In the genomic region with DNA sequence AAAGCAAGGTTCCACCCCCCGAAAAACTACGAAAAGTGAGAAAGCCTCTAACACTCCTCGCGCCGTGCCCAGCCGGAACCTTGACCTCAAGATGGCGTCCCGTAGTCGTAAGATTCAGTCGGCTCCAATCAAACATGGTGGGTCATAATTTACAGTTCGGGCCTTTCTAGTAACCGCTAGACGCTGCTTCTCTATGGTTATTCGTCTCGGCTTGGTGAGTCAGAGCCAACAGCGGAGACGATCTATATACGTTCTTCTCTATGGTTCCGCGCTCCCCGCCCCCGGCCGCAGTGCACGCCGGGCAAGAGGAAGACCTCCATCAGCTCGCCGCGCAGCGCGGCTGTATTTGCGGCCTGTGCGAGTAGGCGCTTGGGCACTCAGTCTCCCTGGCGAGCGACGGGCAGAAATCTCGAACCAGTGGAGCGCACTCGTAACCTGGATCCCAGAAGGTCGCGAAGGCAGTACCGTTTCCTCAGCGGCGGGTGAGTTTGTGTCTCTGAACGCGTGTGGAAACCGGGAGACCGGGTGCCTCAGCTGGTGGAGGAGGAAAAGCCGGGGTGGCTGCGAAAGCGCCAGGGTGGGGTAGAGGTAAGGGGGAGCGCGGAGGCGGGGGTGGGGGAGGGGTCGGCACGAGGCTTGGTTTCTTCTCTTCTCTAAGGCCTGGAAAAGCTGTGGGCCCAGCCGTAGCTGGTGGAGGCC, we compare ENCODE assay signal across 8 cellular contexts. TPM values are rescaled to one million over a fixed set of nuclear protein-coding genes. Genes with fewer than 3 reads are reported as not detected.
DNase-seq lines count a peak whose midpoint lies in the region; ATAC-seq and TF ChIP-seq lines count a peak whose summit lies in the region.

RBM25 (plus strand) TSS at position 311 of the 699 bp plus-strand sequence. CDS start 13,108 bp downstream, outside the sequence.

- no peaks in the 10 kb centered on the region for H3K36me3 ChIP-seq in testis (ENCODE audit: low read depth, missing control alignments)

- no peaks in the 10 kb centered on the region for H3K9me3 Mint-ChIP-seq in activated naive CD8-positive, alpha-beta T cell treated with anti-CD3 and anti-CD28 coated beads for 36 hours

- peaks cover 29% of the 10 kb centered on the region for H3K36me3 Mint-ChIP-seq in activated naive CD8-positive, alpha-beta T cell treated with anti-CD3 and anti-CD28 coated beads for 36 hours

- no peaks in the 10 kb centered on the region for H3K27me3 Mint-ChIP-seq in activated naive CD8-positive, alpha-beta T cell treated with anti-CD3 and anti-CD28 coated beads for 36 hours

- ATAC-seq in HG02678 (IDR thresholded peaks at IDR 0.05; ENCODE audit: unreplicated experiment) = peak; percentile 95
- peak; percentile 100 for ATAC-seq in omental fat pad (ENCODE audit: low FRiP score)

- no peaks in the 10 kb centered on the region for H3K27me3 ChIP-seq in testis

- DNase-seq in GM12864 (ENCODE audit: low read depth) (peak; percentile 99), NCI-H1105 (lab: John Stamatoyannopoulos, UW) (peak; percentile 99), SKM-1 (lab: John Stamatoyannopoulos, UW; ENCODE audit: unreplicated experiment) (peak; percentile 76), glomerular visceral epithelial cell (ENCODE audit: extremely low spot score) (peak; percentile 99), omental fat pad (ENCODE audit: low spot score) (peak; percentile 86), testis (peak; percentile 98)
- DNase-seq in activated naive CD8-positive, alpha-beta T cell treated with anti-CD3 and anti-CD28 coated beads for 36 hours = peak; percentile 95

- intact Hi-C loops in testis (cut with DNase I; ENCODE audit: low total_unique reads) = no loop called here

- TF ChIP-seq CTCF in GM12864 (IDR thresholded peaks at IDR 0.05; ENCODE audit: low read depth, low read length, missing control alignments) = no peak
- no peak for TF ChIP-seq CTCF in omental fat pad (IDR thresholded peaks at IDR 0.05)
- peak in 1 of 3 experiments; percentile 6 for TF ChIP-seq CTCF in testis (IDR thresholded peaks at IDR 0.05)

- H3K27ac Mint-ChIP-seq in activated naive CD8-positive, alpha-beta T cell treated with anti-CD3 and anti-CD28 coated beads for 36 hours = no peak within 1 kb of the TSS

- TF ChIP-seq POLR2A in testis (IDR thresholded peaks at IDR 0.05) = peak; percentile 84

- H3K4me1 Mint-ChIP-seq in activated naive CD8-positive, alpha-beta T cell treated with anti-CD3 and anti-CD28 coated beads for 36 hours = peaks cover 28% of the 10 kb centered on the region

- peaks cover 25% of the 10 kb centered on the region for H3K4me1 ChIP-seq in testis

- no peaks in the 10 kb centered on the region for H3K9me3 ChIP-seq in testis

- H3K4me3 ChIP-seq in GM12864 (ENCODE audit: low read depth, low read length) (peak within 1 kb of the TSS; percentile 84), testis (peak within 1 kb of the TSS; percentile 77 to 98)

- peak within 1 kb of the TSS; percentile 95 to 96 for H3K27ac ChIP-seq in testis

- no peak within 1 kb of the TSS for H3K4me3 Mint-ChIP-seq in activated naive CD8-positive, alpha-beta T cell treated with anti-CD3 and anti-CD28 coated beads for 36 hours

- 0 to 1% methylated on average over 14 to 44 of the region's 57 CpGs for WGBS in testis, 2 donors

RNA-seq across cellular contexts. Expression of gene RBM25, which starts in this region (rescaled TPM):
- total RNA-seq in activated naive CD8-positive, alpha-beta T cell treated with anti-CD3 and anti-CD28 coated beads for 36 hours = 100 to 1,000 TPM; 102 to 108 TPM
- 10 to 100 TPM; 46.6 to 99.9 (median 65.6) TPM for total RNA-seq in omental fat pad
- total RNA-seq in testis = 100 to 1,000 TPM; 113 to 132 TPM
- 30.6 TPM for polyA plus RNA-seq in testis (ENCODE audit: insufficient read depth, low read depth, low replicate concordance)

Comparison
In these comparisons a context has a peak if more than half of its experiments do, and no peak if none do; other contexts are left out.
1. Peak in every context shown above with its lines: DNase-seq, ATAC-seq, H3K4me3 ChIP-seq and H3K27ac ChIP-seq.